22 cellular contexts compared by ENCODE assay signal in the genomic region with DNA sequence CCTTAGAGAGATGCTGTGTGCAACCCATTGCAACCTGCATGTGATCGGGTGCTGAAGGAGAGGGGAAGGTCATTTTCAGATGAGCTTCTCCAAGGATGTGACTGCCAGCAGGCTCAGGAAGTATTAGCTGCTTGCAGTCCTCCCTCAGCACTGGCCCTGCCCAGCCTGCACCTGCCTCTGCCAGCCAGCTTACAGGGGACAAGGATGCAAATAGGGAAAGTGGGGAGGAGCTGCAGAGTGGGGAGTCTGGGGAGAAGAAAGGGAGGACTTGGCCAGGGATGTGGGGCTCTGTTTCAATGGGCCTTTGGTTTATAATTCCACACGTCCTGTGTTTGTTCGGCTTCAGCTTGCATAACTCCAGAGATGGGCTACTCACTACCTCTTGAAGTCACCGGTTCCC.
"Had no signal": no experiment of that assay in that cellular context is flagged by ENCODE, and none has a peak within 500 bp of the region (broad histone marks: within the 10 kb centered on the region; RNA-seq: fewer than 3 reads in every experiment).

No MANE protein-coding gene starts in this region.

- H3K4me3 ChIP-seq: MG63, SJCRH30 had no signal

- H3K27me3 ChIP-seq: MG63, SJCRH30 had no signal

- H3K36me3 ChIP-seq: MG63, SJCRH30 had no signal

- H3K27ac ChIP-seq: RWPE1, SJCRH30 had no signal

- DNase-seq: IMR-90, Karpas-422, KG1, MG63, NCI-H1092, NCI-H1105 treated with DMSO at 0.1 percent for 48 hours, NCI-H1417 treated with DMSO at 0.1 percent for 48 hours, NCI-H146, NCI-H1694 treated with DMSO at 0.1 percent for 48 hours, NCI-H1930, NCI-H2081, NCI-H2107, NCI-H2227 treated with DMSO at 0.1 percent for 48 hours, NCI-H524, NCI-H82, SHP77 treated with DMSO at 0.1 percent for 48 hours, SJCRH30 had no signal

- ATAC-seq: HepG2, Panc1, Right ventricle myocardium inferior, SK-N-SH treated with all-trans-retinoic acid at 6 μM for 48 hours had no signal

- H3K9me3 ChIP-seq: MG63, SJCRH30 had no signal
